ENCODE assay signal across 8 cellular contexts in the genomic region with DNA sequence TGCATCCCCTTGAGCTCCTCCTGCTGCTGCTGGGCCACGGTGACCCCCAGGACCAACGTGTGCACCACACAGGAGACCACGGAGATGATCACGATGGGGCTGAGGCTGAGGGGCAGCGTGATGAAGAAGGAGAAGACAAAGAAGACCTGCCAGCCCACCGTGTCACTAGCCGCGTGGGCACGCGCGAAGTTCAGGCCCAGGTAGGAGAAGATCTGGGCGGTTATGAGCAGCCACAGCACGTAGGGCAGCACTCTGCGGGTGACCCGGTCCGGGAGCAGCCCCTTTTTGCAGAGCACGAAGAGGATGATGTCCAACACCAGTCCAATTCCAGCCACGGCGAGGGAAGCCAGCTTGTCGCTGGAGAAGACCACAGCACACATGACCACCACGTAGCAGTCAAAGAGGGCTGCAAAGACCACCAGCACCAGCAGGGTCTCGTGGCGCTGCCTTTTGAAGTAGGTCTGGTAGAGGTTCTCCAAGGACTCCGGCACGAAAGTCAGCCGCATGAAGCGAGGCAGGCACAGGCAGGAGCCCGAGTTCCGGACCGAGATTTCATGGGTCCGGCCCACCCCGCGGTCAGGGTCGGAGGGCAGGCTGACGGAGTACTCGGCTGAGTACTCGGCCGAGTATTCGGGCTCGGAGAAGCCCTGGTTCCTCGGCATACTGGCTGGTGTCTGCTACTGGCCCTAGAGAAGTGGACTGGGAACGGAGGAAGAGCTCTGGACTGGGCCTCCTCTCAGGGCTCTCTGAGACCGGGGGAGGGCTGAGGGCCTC. TPM values are rescaled to one million over a fixed set of nuclear protein-coding genes. Genes with fewer than 3 reads are reported as not detected.
DNase-seq lines count a peak whose midpoint lies in the region; ATAC-seq lines count a peak whose summit lies in the region.

No MANE protein-coding gene starts in this region.

- peaks cover 3% of the 10 kb centered on the region for H3K36me3 ChIP-seq in thymus (ENCODE audit: control insufficient read depth, insufficient read depth)

- H3K27me3 Mint-ChIP-seq in activated T-cell treated with anti-CD3 and anti-CD28 coated beads, Interleukin-2, amount 50 U/mL, for 24 hours = no peaks in the 10 kb centered on the region
- no peaks in the 10 kb centered on the region for H3K27me3 Mint-ChIP-seq in activated naive CD8-positive, alpha-beta T cell treated with anti-CD3 and anti-CD28 coated beads for 36 hours

- WGBS in thymus = 96% methylated on average over 43 of the region's 43 CpGs

- ATAC-seq in HG03521 (IDR thresholded peaks at IDR 0.05; ENCODE audit: unreplicated experiment) = no peak

- no peaks in the 10 kb centered on the region for H3K27me3 ChIP-seq in layer of hippocampus (ENCODE audit: control insufficient read depth, insufficient read depth, low read length)
- no peaks in the 10 kb centered on the region for H3K27me3 ChIP-seq in thymus (ENCODE audit: control insufficient read depth, insufficient read depth)

- peaks cover 57% of the 10 kb centered on the region for H3K36me3 Mint-ChIP-seq in activated T-cell treated with anti-CD3 and anti-CD28 coated beads, Interleukin-2, amount 50 U/mL, for 24 hours (ENCODE audit: low read depth)
- H3K36me3 Mint-ChIP-seq in activated naive CD8-positive, alpha-beta T cell treated with anti-CD3 and anti-CD28 coated beads for 36 hours = peaks cover 24% of the 10 kb centered on the region

- DNase-seq in activated T-cell treated with anti-CD3 and anti-CD28 coated beads, Interleukin-2, amount 50 U/mL, for 24 hours = no peak
- no peak for DNase-seq in activated T-cell treated with anti-CD3 and anti-CD28 coated beads, Interleukin-2, amount 50 U/mL, for 1 hour
- no peak for DNase-seq in activated naive CD8-positive, alpha-beta T cell treated with anti-CD3 and anti-CD28 coated beads for 36 hours
- no peak for DNase-seq in activated CD4-positive, CD25-positive, alpha-beta regulatory T cell treated with anti-CD3 and anti-CD28 coated beads, Interleukin-2, amount 50 U/mL, for 72 hours
- DNase-seq in HK-2 (ENCODE audit: unreplicated experiment) = no peak

- H3K4me3 Mint-ChIP-seq in activated T-cell treated with anti-CD3 and anti-CD28 coated beads, Interleukin-2, amount 50 U/mL, for 24 hours = peak overlapping the region; percentile 96
- peak overlapping the region; percentile 88 for H3K4me3 Mint-ChIP-seq in activated naive CD8-positive, alpha-beta T cell treated with anti-CD3 and anti-CD28 coated beads for 36 hours

- peak overlapping the region; percentile 96 for H3K27ac Mint-ChIP-seq in activated T-cell treated with anti-CD3 and anti-CD28 coated beads, Interleukin-2, amount 50 U/mL, for 24 hours
- H3K27ac Mint-ChIP-seq in activated naive CD8-positive, alpha-beta T cell treated with anti-CD3 and anti-CD28 coated beads for 36 hours = peak overlapping the region; percentile 85

- peak overlapping the region; percentile 66 for H3K4me3 ChIP-seq in thymus (ENCODE audit: low read length)

- H3K27ac ChIP-seq in layer of hippocampus (ENCODE audit: low read depth, low read length) = peak overlapping the region; percentile 42
- H3K27ac ChIP-seq in thymus (ENCODE audit: low read depth) = no peak overlapping the region

- H3K9me3 Mint-ChIP-seq in activated T-cell treated with anti-CD3 and anti-CD28 coated beads, Interleukin-2, amount 50 U/mL, for 24 hours = no peaks in the 10 kb centered on the region
- H3K9me3 Mint-ChIP-seq in activated naive CD8-positive, alpha-beta T cell treated with anti-CD3 and anti-CD28 coated beads for 36 hours = no peaks in the 10 kb centered on the region

- H3K4me1 ChIP-seq in thymus (ENCODE audit: control insufficient read depth, insufficient read depth, low read length) = peaks cover 12% of the 10 kb centered on the region

- peaks cover 39% of the 10 kb centered on the region for H3K4me1 Mint-ChIP-seq in activated T-cell treated with anti-CD3 and anti-CD28 coated beads, Interleukin-2, amount 50 U/mL, for 24 hours (ENCODE audit: low read depth)
- H3K4me1 Mint-ChIP-seq in activated naive CD8-positive, alpha-beta T cell treated with anti-CD3 and anti-CD28 coated beads for 36 hours = peaks cover 33% of the 10 kb centered on the region

- H3K9me3 ChIP-seq in thymus (ENCODE audit: control insufficient read depth) = no peaks in the 10 kb centered on the region

RNA-seq across cellular contexts. Expression of gene ADCY3, which starts 1.5 kb away (rescaled TPM):
- 10 to 100 TPM; 55.4 to 55.7 TPM for total RNA-seq in activated naive CD8-positive, alpha-beta T cell treated with anti-CD3 and anti-CD28 coated beads for 36 hours
- polyA plus RNA-seq in thymus = 37.1 TPM

RNA-seq across cellular contexts. Expression of gene DNAJC27, which starts 53.2 kb away (rescaled TPM):
- total RNA-seq in activated naive CD8-positive, alpha-beta T cell treated with anti-CD3 and anti-CD28 coated beads for 36 hours = 1 to 10 TPM; 4.2 TPM
- 5.2 TPM for polyA plus RNA-seq in thymus
